16 cellular contexts compared by ENCODE assay signal in genomic region chr4:16236402-16237023, GRCh38. TPM values are rescaled to one million over a fixed set of nuclear protein-coding genes. Genes with fewer than 3 reads are reported as not detected.
DNase-seq lines count a peak whose midpoint lies in the region; ATAC-seq and TF ChIP-seq lines count a peak whose summit lies in the region.
"Had no signal": no experiment of that assay in that cellular context is flagged by ENCODE, and none has a peak within 500 bp of the region (broad histone marks: within the 10 kb centered on the region; RNA-seq: fewer than 3 reads in every experiment).

No MANE protein-coding gene starts in this region.

- peak; percentile 8 for DNase-seq in NCI-H69 (lab: John Stamatoyannopoulos, UW)
- DNase-seq in endodermal cell = peak; percentile 64
- DNase-seq in breast epithelium (ENCODE audit: low spot score in 2 of 2) = no peak
- DNase-seq: 8988T; Caco-2; Calu3; CD4-positive, alpha-beta T cell; CD8-positive, alpha-beta T cell; DMS79 treated with DMSO at 0.1 percent for 48 hours; GF-D8 had no signal

- no peaks in the 10 kb centered on the region for H3K9me3 ChIP-seq in endodermal cell (ENCODE audit: control insufficient read depth, low read length)
- no peaks in the 10 kb centered on the region for H3K9me3 ChIP-seq in neutrophil
- no peaks in the 10 kb centered on the region for H3K9me3 ChIP-seq in breast epithelium
- H3K9me3 ChIP-seq: A549 had no signal

- ATAC-seq in esophagus mucosa (no peak), GM18519 (IDR thresholded peaks at IDR 0.05; ENCODE audit: low FRiP score, unreplicated experiment) (no peak)
- ATAC-seq: A549; CD8-positive, alpha-beta T cell had no signal

- H3K27me3 Mint-ChIP-seq in endodermal cell (ENCODE audit: insufficient read depth) = peaks cover 4% of the 10 kb centered on the region
- H3K27me3 Mint-ChIP-seq: CD4-positive, alpha-beta T cell had no signal

- no peak for TF ChIP-seq CTCF in endodermal cell (conservative IDR thresholded peaks at IDR 0.05)
- no peak for TF ChIP-seq CTCF in neutrophil (IDR thresholded peaks at IDR 0.05)
- no peak for TF ChIP-seq CTCF in breast epithelium (IDR thresholded peaks at IDR 0.05)

- peaks cover 25% of the 10 kb centered on the region for H3K4me1 Mint-ChIP-seq in endodermal cell

- H3K9ac ChIP-seq in endodermal cell (ENCODE audit: extremely low read depth, low read length, poor library complexity, severe bottlenecking) = no peak overlapping the region
- H3K9ac ChIP-seq: BLaER1 treated with 17β-estradiol and CSF1 and Interleukin-3, amounts not matched to agents 10 nM and 100 nM had no signal

- H3K36me3 ChIP-seq in endodermal cell (ENCODE audit: control insufficient read depth, insufficient read depth, low read length) (no peaks in the 10 kb centered on the region), neutrophil (no peaks in the 10 kb centered on the region), breast epithelium (no peaks in the 10 kb centered on the region)
- H3K36me3 ChIP-seq: BLaER1 treated with 17β-estradiol and CSF1 and Interleukin-3, amounts not matched to agents 10 nM and 100 nM had no signal

- TF ChIP-seq POLR2A in breast epithelium (IDR thresholded peaks at IDR 0.05) = no peak

- intact Hi-C loops in breast epithelium (cut with DNase I; ENCODE audit: low total_unique reads) = no loop called here

- H3K4me3 ChIP-seq in endodermal cell (ENCODE audit: low read length) (no peak overlapping the region), neutrophil (ENCODE audit: low read depth in 1 of 2, low read length in 1 of 2) (no peak overlapping the region), breast epithelium (no peak overlapping the region)
- H3K4me3 ChIP-seq: A549; BLaER1 treated with 17β-estradiol and CSF1 and Interleukin-3, amounts not matched to agents 10 nM and 100 nM had no signal

- 89 to 99% methylated on average over 5 of the region's 5 CpGs for WGBS in endodermal cell (ENCODE audit: insufficient coverage in 1 of 2, insufficient read length in 1 of 2), 2 experiments

- peaks cover 2% of the 10 kb centered on the region for H3K36me3 Mint-ChIP-seq in endodermal cell (ENCODE audit: low read depth)

- H3K9me3 Mint-ChIP-seq in endodermal cell = no peaks in the 10 kb centered on the region
- H3K9me3 Mint-ChIP-seq: CD4-positive, alpha-beta T cell; CD8-positive, alpha-beta T cell had no signal

- H3K27ac ChIP-seq in endodermal cell (ENCODE audit: low read depth, low read length) (no peak overlapping the region), neutrophil (peak overlapping the region; percentile 90), breast epithelium (no peak overlapping the region)
- H3K27ac ChIP-seq: A549, C4-2B had no signal

- H3K4me1 ChIP-seq in endodermal cell (ENCODE audit: control insufficient read depth, insufficient read depth, low read length) = no peaks in the 10 kb centered on the region
- peaks cover 37 to 64% of the 10 kb centered on the region in 2 experiments for H3K4me1 ChIP-seq in neutrophil (ENCODE audit: control insufficient read depth in 1 of 2, insufficient read depth in 1 of 2, low read depth in 1 of 2, low read length in 1 of 2)
- H3K4me1 ChIP-seq in breast epithelium = no peaks in the 10 kb centered on the region

- H3K27ac Mint-ChIP-seq in endodermal cell = no peak overlapping the region
- H3K27ac Mint-ChIP-seq: CD4-positive, alpha-beta T cell; CD8-positive, alpha-beta T cell had no signal

- no peaks in the 10 kb centered on the region for H3K27me3 ChIP-seq in endodermal cell (ENCODE audit: control insufficient read depth, insufficient read depth, low read length, poor library complexity, severe bottlenecking)
- no peaks in the 10 kb centered on the region for H3K27me3 ChIP-seq in neutrophil
- H3K27me3 ChIP-seq in breast epithelium = no peaks in the 10 kb centered on the region

- no peak overlapping the region for H3K4me3 Mint-ChIP-seq in endodermal cell
- H3K4me3 Mint-ChIP-seq: CD4-positive, alpha-beta T cell; CD8-positive, alpha-beta T cell had no signal

RNA-seq across cellular contexts. Expression of gene TAPT1, which starts 10.2 kb away (rescaled TPM):
- 10 to 100 TPM; 19.8 to 22.6 TPM for total RNA-seq in endodermal cell
- 19.8 TPM for polyA plus RNA-seq in endodermal cell (2013, experiment 1 of 2)
- 21.2 TPM for polyA plus RNA-seq in endodermal cell (2013, experiment 2 of 2)
- total RNA-seq in esophagus mucosa = 12.9 TPM
- 10 to 100 TPM; 39.7 to 52.5 (median 43.0) TPM for total RNA-seq in breast epithelium

Comparison
In these comparisons a context has a peak if more than half of its experiments do, and no peak if none do; other contexts are left out.
1. DNase-seq: peak in NCI-H69 (single experiment) and endodermal cell (single experiment); none in breast epithelium (0 of 2).